In genomic region chr2:47867205-47867604, GRCh38 we compare ENCODE assay signal across 8 cellular contexts. TPM values are rescaled to one million over a fixed set of nuclear protein-coding genes. Genes with fewer than 3 reads are reported as not detected.
DNase-seq lines count a peak whose midpoint lies in the region; ATAC-seq, FAIRE-seq and TF ChIP-seq lines count a peak whose summit lies in the region.

No MANE protein-coding gene starts in this region.

- no peaks in the 10 kb centered on the region for H3K27me3 ChIP-seq in astrocyte (ENCODE audit: insufficient read depth, low read length)
- H3K27me3 ChIP-seq in uterus: no peaks in the 10 kb centered on the region

- H3K4me3 Mint-ChIP-seq in activated naive CD4-positive, alpha-beta T cell treated with anti-CD3 and anti-CD28 coated beads for 36 hours: no peak overlapping the region
- H3K4me3 Mint-ChIP-seq in activated naive CD4-positive, alpha-beta T cell treated with anti-CD3 and anti-CD28 coated beads, Interleukin-2, amount 10 ng/mL, durations not matched to agents 7 days and 5 days: no peak overlapping the region
- H3K4me3 Mint-ChIP-seq in astrocyte (ENCODE audit: unreplicated experiment): no peak overlapping the region

- H3K4me2 ChIP-seq in astrocyte (ENCODE audit: low read length): peak overlapping the region; percentile 45

- peaks cover 4% of the 10 kb centered on the region for H3K36me3 Mint-ChIP-seq in activated naive CD4-positive, alpha-beta T cell treated with anti-CD3 and anti-CD28 coated beads for 36 hours (ENCODE audit: low read depth)
- H3K36me3 Mint-ChIP-seq in activated naive CD4-positive, alpha-beta T cell treated with anti-CD3 and anti-CD28 coated beads, Interleukin-2, amount 10 ng/mL, durations not matched to agents 7 days and 5 days: peaks cover 22% of the 10 kb centered on the region
- peaks cover 4% of the 10 kb centered on the region for H3K36me3 Mint-ChIP-seq in astrocyte (ENCODE audit: low read depth, unreplicated experiment)

- peak; percentile 34 for DNase-seq in activated naive CD4-positive, alpha-beta T cell treated with anti-CD3 and anti-CD28 coated beads for 36 hours
- DNase-seq in activated naive CD4-positive, alpha-beta T cell treated with anti-CD3 and anti-CD28 coated beads, Interleukin-2, amount 10 ng/mL, durations not matched to agents 7 days and 5 days: no peak
- DNase-seq in astrocyte (ENCODE audit: low read depth) (peak; percentile 84), uterus (peak in 1 of 2 donors; percentile 58), mesenteric fat pad (ENCODE audit: low spot score) (no peak), NCI-H2081 treated with DMSO at 0.1 percent for 48 hours (lab: John Stamatoyannopoulos, UW) (no peak)

- H3K4me1 ChIP-seq in astrocyte (ENCODE audit: insufficient read depth, low read length) (peaks cover 7% of the 10 kb centered on the region), uterus (peaks cover 0 to 4% of the 10 kb centered on the region in 2 donors)

- no peak overlapping the region for H2AFZ ChIP-seq in astrocyte (ENCODE audit: low read depth, low read length)

- no peaks in the 10 kb centered on the region for H3K27me3 Mint-ChIP-seq in activated naive CD4-positive, alpha-beta T cell treated with anti-CD3 and anti-CD28 coated beads for 36 hours (ENCODE audit: low read depth)
- no peaks in the 10 kb centered on the region for H3K27me3 Mint-ChIP-seq in activated naive CD4-positive, alpha-beta T cell treated with anti-CD3 and anti-CD28 coated beads, Interleukin-2, amount 10 ng/mL, durations not matched to agents 7 days and 5 days
- H3K27me3 Mint-ChIP-seq in astrocyte (ENCODE audit: low read depth, unreplicated experiment): no peaks in the 10 kb centered on the region

- H3K9ac ChIP-seq in astrocyte (ENCODE audit: low read length): no peak overlapping the region

- H3K9me3 ChIP-seq in astrocyte (ENCODE audit: insufficient read depth, low read depth, low read length) (no peaks in the 10 kb centered on the region), uterus (no peaks in the 10 kb centered on the region)

- TF ChIP-seq CTCF in astrocyte (IDR thresholded peaks at IDR 0.05; ENCODE audit: insufficient read depth, low read depth, low read length) (no peak), uterus (IDR thresholded peaks at IDR 0.05) (no peak)

- CTCF ChIA-PET in activated naive CD4-positive, alpha-beta T cell treated with anti-CD3 and anti-CD28 coated beads for 36 hours (lab: Charles Lee): interaction anchor here (1.4 to 1.6 kb wide), 2 partner anchors 10 to 240 kb away, joined by 3 to 5 read pairs; no protein-coding TSS in a partner anchor
- CTCF ChIA-PET in activated naive CD4-positive, alpha-beta T cell treated with anti-CD3 and anti-CD28 coated beads, Interleukin-2, amount 10 ng/mL, durations not matched to agents 7 days and 5 days (lab: Charles Lee): interaction anchor here (0.6 to 1.1 kb wide), 3 partner anchors 10 to 240 kb away, joined by 3 to 5 read pairs (median 3); no protein-coding TSS in a partner anchor

- H3K4me1 Mint-ChIP-seq in activated naive CD4-positive, alpha-beta T cell treated with anti-CD3 and anti-CD28 coated beads for 36 hours (ENCODE audit: low read depth): peaks cover 85% of the 10 kb centered on the region
- peaks cover 34% of the 10 kb centered on the region for H3K4me1 Mint-ChIP-seq in activated naive CD4-positive, alpha-beta T cell treated with anti-CD3 and anti-CD28 coated beads, Interleukin-2, amount 10 ng/mL, durations not matched to agents 7 days and 5 days
- H3K4me1 Mint-ChIP-seq in astrocyte (ENCODE audit: low read depth, unreplicated experiment): peaks cover 25% of the 10 kb centered on the region

- H3K9me3 Mint-ChIP-seq in activated naive CD4-positive, alpha-beta T cell treated with anti-CD3 and anti-CD28 coated beads for 36 hours: no peaks in the 10 kb centered on the region
- no peaks in the 10 kb centered on the region for H3K9me3 Mint-ChIP-seq in activated naive CD4-positive, alpha-beta T cell treated with anti-CD3 and anti-CD28 coated beads, Interleukin-2, amount 10 ng/mL, durations not matched to agents 7 days and 5 days
- H3K9me3 Mint-ChIP-seq in astrocyte (ENCODE audit: unreplicated experiment): no peaks in the 10 kb centered on the region

- H3K36me3 ChIP-seq in astrocyte (ENCODE audit: insufficient read depth, low read length) (no peaks in the 10 kb centered on the region), uterus (no peaks in the 10 kb centered on the region)

- peaks cover 85% of the 10 kb centered on the region for H4K20me1 ChIP-seq in astrocyte (ENCODE audit: insufficient read depth, low read length)

- peaks cover 100% of the 10 kb centered on the region for H3K79me2 ChIP-seq in astrocyte (ENCODE audit: insufficient read depth, low read length)

- ATAC-seq in GM19397 (IDR thresholded peaks at IDR 0.05; ENCODE audit: unreplicated experiment): no peak

- no peak for TF ChIP-seq POLR2A in uterus (IDR thresholded peaks at IDR 0.05)

- H3K27ac Mint-ChIP-seq in activated naive CD4-positive, alpha-beta T cell treated with anti-CD3 and anti-CD28 coated beads for 36 hours: peak overlapping the region; percentile 75
- H3K27ac Mint-ChIP-seq in activated naive CD4-positive, alpha-beta T cell treated with anti-CD3 and anti-CD28 coated beads, Interleukin-2, amount 10 ng/mL, durations not matched to agents 7 days and 5 days: no peak overlapping the region
- no peak overlapping the region for H3K27ac Mint-ChIP-seq in astrocyte (ENCODE audit: unreplicated experiment)

- intact Hi-C loops in activated naive CD4-positive, alpha-beta T cell treated with anti-CD3 and anti-CD28 coated beads for 36 hours (cut with micrococcal nuclease): no loop called here
- intact Hi-C loops in uterus (cut with DNase I; ENCODE audit: low total_unique reads): no loop called here

- H3K27ac ChIP-seq in astrocyte (ENCODE audit: low read depth, low read length) (peak overlapping the region; percentile 3), uterus (peak overlapping the region; percentile 27 to 50)

- FAIRE-seq in astrocyte (lab: Jason Lieb, UNC) (no peak), islet of Langerhans (lab: Jason Lieb, UNC) (peak; percentile 55)

- no peak overlapping the region for H3K4me3 ChIP-seq in astrocyte (ENCODE audit: insufficient read depth, low read depth, low read length)
- H3K4me3 ChIP-seq in uterus: no peak overlapping the region

RNA-seq across cellular contexts. Expression of gene FBXO11, which starts 39.1 kb away (rescaled TPM):
- total RNA-seq in activated naive CD4-positive, alpha-beta T cell treated with anti-CD3 and anti-CD28 coated beads for 36 hours: 10 to 100 TPM; 32.8 to 35.0 TPM
- total RNA-seq in astrocyte: 65.3 and 70.8 TPM in 2 replicates
- 100 to 1,000 TPM in 2 of 4 donors, 10 to 100 TPM in 2; 27.4 to 140 (median 67.3) TPM for total RNA-seq in uterus
- 59.3 TPM for total RNA-seq in mesenteric fat pad

Comparison
In these comparisons a context has a peak if more than half of its experiments do, and no peak if none do; other contexts are left out.
1. DNase-seq: peak in activated naive CD4-positive, alpha-beta T cell treated with anti-CD3 and anti-CD28 coated beads for 36 hours (single experiment) and astrocyte (single experiment); none in activated naive CD4-positive, alpha-beta T cell treated with anti-CD3 and anti-CD28 coated beads, Interleukin-2, amount 10 ng/mL, durations not matched to agents 7 days and 5 days (single experiment), mesenteric fat pad (single experiment) and NCI-H2081 treated with DMSO at 0.1 percent for 48 hours (single experiment).